ENCODE assay signal across 11 cellular contexts in genomic region chr1:68175621-68176398, GRCh38. TPM values are rescaled to one million over a fixed set of nuclear protein-coding genes. Genes with fewer than 3 reads are reported as not detected.
DNase-seq lines count a peak whose midpoint lies in the region; ATAC-seq, FAIRE-seq and TF ChIP-seq lines count a peak whose summit lies in the region.
"Had no signal": no experiment of that assay in that cellular context is flagged by ENCODE, and none has a peak within 500 bp of the region (broad histone marks: within the 10 kb centered on the region; RNA-seq: fewer than 3 reads in every experiment).

No MANE protein-coding gene starts in this region.

- H3K36me3 Mint-ChIP-seq in activated T-cell treated with anti-CD3 and anti-CD28 coated beads, Interleukin-2, amount 50 U/mL, for 72 hours (ENCODE audit: insufficient read depth in 2 of 2) = no peaks in the 10 kb centered on the region
- H3K36me3 Mint-ChIP-seq: activated naive CD8-positive, alpha-beta T cell treated with anti-CD3 and anti-CD28 coated beads, Interleukin-2, amount 10 ng/mL, durations not matched to agents 7 days and 5 days had no signal

- DNase-seq in COR-L47 (lab: John Stamatoyannopoulos, UW) = peak; percentile 71
- DNase-seq in NCI-H2171 treated with DMSO at 0.1 percent for 48 hours (lab: John Stamatoyannopoulos, UW) = peak; percentile 67
- DNase-seq in mammary epithelial cell = peak; percentile 41
- DNase-seq in mesendoderm = no peak
- DNase-seq in activated T-cell treated with anti-CD3 and anti-CD28 coated beads, Interleukin-2, amount 50 U/mL, for 72 hours = no peak
- DNase-seq in urothelium cell line (ENCODE audit: low spot score) = no peak
- DNase-seq in GM10248 (ENCODE audit: extremely low spot score) = no peak
- DNase-seq in erythroblast (lab: John Stamatoyannopoulos, UW) = no peak
- DNase-seq: activated naive CD8-positive, alpha-beta T cell treated with anti-CD3 and anti-CD28 coated beads, Interleukin-2, amount 10 ng/mL, durations not matched to agents 7 days and 5 days had no signal

- peaks cover 11% of the 10 kb centered on the region for H3K79me2 ChIP-seq in mammary epithelial cell (ENCODE audit: insufficient read depth, low read length)
- H3K79me2 ChIP-seq in mesendoderm (ENCODE audit: control insufficient read depth, insufficient read depth, low read length) = no peaks in the 10 kb centered on the region

- H2AFZ ChIP-seq in mammary epithelial cell (ENCODE audit: low read depth, low read length) = no peak overlapping the region

- no peak overlapping the region for H3K4ac ChIP-seq in mesendoderm (ENCODE audit: low read depth, low read length)

- H3K4me3 ChIP-seq in mammary epithelial cell (replicated peaks in 1 of 3; ENCODE audit: insufficient read depth in 1 of 3, low read depth in 2 of 3, low read length in 3 of 3) = no peak overlapping the region
- H3K4me3 ChIP-seq in mesendoderm (ENCODE audit: low read length) = no peak overlapping the region

- H2BK15ac ChIP-seq in mesendoderm (replicated peaks; ENCODE audit: low read depth) = no peak overlapping the region

- dilution Hi-C loops in mammary epithelial cell (cut with HindIII; ENCODE audit: low sequenced_read_pairs) = no loop called here

- peaks cover 9% of the 10 kb centered on the region for H3K79me1 ChIP-seq in mesendoderm (ENCODE audit: low read length)

- no peaks in the 10 kb centered on the region for H3K27me3 Mint-ChIP-seq in activated T-cell treated with anti-CD3 and anti-CD28 coated beads, Interleukin-2, amount 50 U/mL, for 72 hours (ENCODE audit: low read depth)
- H3K27me3 Mint-ChIP-seq: activated naive CD8-positive, alpha-beta T cell treated with anti-CD3 and anti-CD28 coated beads, Interleukin-2, amount 10 ng/mL, durations not matched to agents 7 days and 5 days had no signal

- H3K27me3 ChIP-seq in mammary epithelial cell (ENCODE audit: insufficient read depth, low read length) = no peaks in the 10 kb centered on the region
- no peaks in the 10 kb centered on the region for H3K27me3 ChIP-seq in mesendoderm (ENCODE audit: insufficient read depth, low read length, poor library complexity)

- TF ChIP-seq CTCF in mammary epithelial cell (conservative IDR thresholded peaks at IDR 0.05 in 1 of 2, IDR thresholded peaks at IDR 0.05 in 1 of 2; ENCODE audit: extremely low read depth in 1 of 2, insufficient read depth in 1 of 2, low read depth in 1 of 2, low read length in 2 of 2) = no peak
- no peak for TF ChIP-seq CTCF in GM10248 (IDR thresholded peaks at IDR 0.05; ENCODE audit: control extremely low read depth, extremely low read depth, low read depth, missing control alignments)

- no peak overlapping the region for H3K56ac ChIP-seq in mesendoderm (ENCODE audit: low read length)

- no peak for FAIRE-seq in urothelium cell line (lab: Jason Lieb, UNC)

- peaks cover 51% of the 10 kb centered on the region for H3K4me1 ChIP-seq in mammary epithelial cell (ENCODE audit: insufficient read depth, low read length)
- H3K4me1 ChIP-seq in mesendoderm (ENCODE audit: control insufficient read depth, low read depth, low read length) = peaks cover 5% of the 10 kb centered on the region

- no peak overlapping the region for H3K27ac Mint-ChIP-seq in activated T-cell treated with anti-CD3 and anti-CD28 coated beads, Interleukin-2, amount 50 U/mL, for 72 hours
- H3K27ac Mint-ChIP-seq: activated naive CD8-positive, alpha-beta T cell treated with anti-CD3 and anti-CD28 coated beads, Interleukin-2, amount 10 ng/mL, durations not matched to agents 7 days and 5 days had no signal

- no TSS peak for BruUV-seq in mammary epithelial cell (replicated peaks; lab: Mats Ljungman, UMichigan)

- H3K4me1 Mint-ChIP-seq in activated T-cell treated with anti-CD3 and anti-CD28 coated beads, Interleukin-2, amount 50 U/mL, for 72 hours (ENCODE audit: low read depth) = peaks cover 5% of the 10 kb centered on the region
- H3K4me1 Mint-ChIP-seq: activated naive CD8-positive, alpha-beta T cell treated with anti-CD3 and anti-CD28 coated beads, Interleukin-2, amount 10 ng/mL, durations not matched to agents 7 days and 5 days had no signal

- no peak overlapping the region for H2BK5ac ChIP-seq in mesendoderm (ENCODE audit: low read length)

- no peak overlapping the region for H3K9ac ChIP-seq in mammary epithelial cell (ENCODE audit: insufficient read depth, low read length)
- H3K9ac ChIP-seq in mesendoderm (ENCODE audit: low read length) = no peak overlapping the region

- POLR2A ChIA-PET in GM10248 (lab: Yijun Ruan, JAX) = no interaction called here

- no peaks in the 10 kb centered on the region for H3K9me3 Mint-ChIP-seq in activated T-cell treated with anti-CD3 and anti-CD28 coated beads, Interleukin-2, amount 50 U/mL, for 72 hours

- TF ChIP-seq POLR2A in erythroblast (IDR thresholded peaks at IDR 0.05; ENCODE audit: low read length) = no peak

- no peak overlapping the region for H3K4me3 Mint-ChIP-seq in activated T-cell treated with anti-CD3 and anti-CD28 coated beads, Interleukin-2, amount 50 U/mL, for 72 hours
- H3K4me3 Mint-ChIP-seq: activated naive CD8-positive, alpha-beta T cell treated with anti-CD3 and anti-CD28 coated beads, Interleukin-2, amount 10 ng/mL, durations not matched to agents 7 days and 5 days had no signal

- H3K27ac ChIP-seq in mammary epithelial cell (ENCODE audit: insufficient read depth, low read depth, low read length) (peak overlapping the region; percentile 4), mesendoderm (ENCODE audit: low read depth, low read length) (no peak overlapping the region)
- H3K27ac ChIP-seq: C4-2B had no signal

- no peaks in the 10 kb centered on the region for H3K9me3 ChIP-seq in mammary epithelial cell (replicated peaks; ENCODE audit: insufficient read depth, low read length)

- peak overlapping the region; percentile 70 for H3K18ac ChIP-seq in mesendoderm (ENCODE audit: low read length)

- CTCF ChIA-PET in mammary epithelial cell (lab: Charles Lee; ENCODE audit: low non-redundant PET) (no interaction called here), GM10248 (lab: Yijun Ruan, JAX) (interaction anchor here (0.8 to 1.9 kb wide), 7 partner anchors 11 to 146 kb away, joined by 3 to 6 read pairs (median 3); no protein-coding TSS in a partner anchor)

- no peak overlapping the region for H4K5ac ChIP-seq in mesendoderm (ENCODE audit: low read length)

- intact Hi-C loops in mammary epithelial cell (cut with micrococcal nuclease) = loop anchor here (2.0 to 10.0 kb wide), 2 partner anchors 21 to 1911 kb away; no protein-coding TSS in a partner anchor

- H3K4me2 ChIP-seq in mammary epithelial cell (ENCODE audit: insufficient read depth, low read depth, low read length) (peak overlapping the region; percentile 21), mesendoderm (ENCODE audit: low read length) (no peak overlapping the region)

- no peak overlapping the region for H2AK5ac ChIP-seq in mesendoderm (ENCODE audit: low read length)

- no peak overlapping the region for H4K8ac ChIP-seq in mesendoderm (ENCODE audit: low read depth, low read length)

- in situ Hi-C loops in mammary epithelial cell (cut with MboI; ENCODE audit: low sequenced_read_pairs in 2 of 2) = no loop called here

- H3K36me3 ChIP-seq in mammary epithelial cell (ENCODE audit: insufficient read depth, low read length) = no peaks in the 10 kb centered on the region
- no peaks in the 10 kb centered on the region for H3K36me3 ChIP-seq in mesendoderm (ENCODE audit: control insufficient read depth, insufficient read depth, low read length)

- H4K20me1 ChIP-seq in mammary epithelial cell (ENCODE audit: insufficient read depth, low read length) = no peaks in the 10 kb centered on the region

- H2BK120ac ChIP-seq in mesendoderm (ENCODE audit: low read depth, low read length) = peak overlapping the region; percentile 31

- no peak for ATAC-seq in activated T-cell treated with anti-CD3 and anti-CD28 coated beads, Interleukin-2, amount 50 U/mL, for 72 hours (replicated peaks in 1 of 2)

- 37% methylated on average over 8 of the region's 8 CpGs for WGBS in mammary epithelial cell (ENCODE audit: low coverage, missing lambda C conversion rate)
- no CpG with 5 or more reads among the region's 8 CpGs for WGBS in mesendoderm (ENCODE audit: extremely low coverage, insufficient coverage, low lambda C conversion rate)

- H3K23ac ChIP-seq in mesendoderm (ENCODE audit: low read length) = no peak overlapping the region

RNA-seq across cellular contexts. Expression of gene WLS, which starts 56.5 kb away (rescaled TPM):
- total RNA-seq in mammary epithelial cell = 100 to 1,000 TPM in 1 of 2 donors, 10 to 100 TPM in 1; 93.9 to 113 TPM
- 64.1 TPM for polyA plus RNA-seq in mammary epithelial cell
- polyA minus RNA-seq in mammary epithelial cell = 179 TPM
- polyA plus RNA-seq in mesendoderm (2013, experiment 1 of 2) = 136 TPM
- polyA plus RNA-seq in mesendoderm (2013, experiment 2 of 2) = 138 TPM
- not detected for total RNA-seq in activated T-cell treated with anti-CD3 and anti-CD28 coated beads, Interleukin-2, amount 50 U/mL, for 72 hours
- total RNA-seq: activated naive CD8-positive, alpha-beta T cell treated with anti-CD3 and anti-CD28 coated beads, Interleukin-2, amount 10 ng/mL, durations not matched to agents 7 days and 5 days; T-helper 1 cell treated with Interleukin-12 subunit alpha and Interleukin-12 subunit beta and Interleukin-4 antibody, amounts not matched to agents 30 ng/mL and 1 ng/mL, for 36 hours had no signal

Comparison
In these comparisons a context has a peak if more than half of its experiments do, and no peak if none do; other contexts are left out.
1. DNase-seq: peak in COR-L47 (single experiment), NCI-H2171 treated with DMSO at 0.1 percent for 48 hours (single experiment) and mammary epithelial cell (single experiment); none in mesendoderm (single experiment), activated T-cell treated with anti-CD3 and anti-CD28 coated beads, Interleukin-2, amount 50 U/mL, for 72 hours (0 of 2), urothelium cell line (single experiment), GM10248 (single experiment) and erythroblast (0 of 2).
2. RNA of gene WLS, which starts 56.5 kb away (total RNA-seq): 93.9 to 113 TPM in mammary epithelial cell; not detected in activated T-cell treated with anti-CD3 and anti-CD28 coated beads, Interleukin-2, amount 50 U/mL, for 72 hours; every median in the first group is over 10 times any median in the second.